ENCODE assay signal across 9 cellular contexts in genomic region chr12:104578453-104578852, GRCh38.
DNase-seq lines count a peak whose midpoint lies in the region; ATAC-seq and TF ChIP-seq lines count a peak whose summit lies in the region.
"Had no signal": no experiment of that assay in that cellular context is flagged by ENCODE, and none has a peak within 500 bp of the region (broad histone marks: within the 10 kb centered on the region; RNA-seq: fewer than 3 reads in every experiment).

No MANE protein-coding gene starts in this region.

- TF ChIP-seq CTCF in epithelial cell of esophagus (IDR thresholded peaks at IDR 0.05; ENCODE audit: insufficient read depth, low read depth, low read length, missing control alignments), result no peak
- TF ChIP-seq CTCF in body of pancreas (IDR thresholded peaks at IDR 0.05), result no peak
- no peak for TF ChIP-seq CTCF in GM10266 (IDR thresholded peaks at IDR 0.05; ENCODE audit: control insufficient read depth, insufficient read depth, low read depth, missing control alignments)

- no peaks in the 10 kb centered on the region for H3K9me3 Mint-ChIP-seq in activated CD8-positive, alpha-beta memory T cell treated with anti-CD3 and anti-CD28 coated beads, Interleukin-2, amount 10 ng/mL, durations not matched to agents 7 days and 5 days (ENCODE audit: low read depth)
- H3K9me3 Mint-ChIP-seq: IgD-negative memory B cell had no signal

- peaks cover 10% of the 10 kb centered on the region for H3K4me1 ChIP-seq in body of pancreas

- CTCF ChIA-PET in activated CD8-positive, alpha-beta memory T cell treated with anti-CD3 and anti-CD28 coated beads, Interleukin-2, amount 10 ng/mL, durations not matched to agents 7 days and 5 days (lab: Charles Lee), result interaction anchor here (2.7 to 3.8 kb wide), 2 partner anchors 9 to 121 kb away, joined by 12 to 23 read pairs; partner anchors contain the start of gene CHST11

- no peaks in the 10 kb centered on the region for H3K36me3 ChIP-seq in body of pancreas (replicated peaks in 1 of 2; ENCODE audit: insufficient read depth in 1 of 2, low read depth in 2 of 2)

- no peaks in the 10 kb centered on the region for H3K27me3 ChIP-seq in body of pancreas

- DNase-seq in activated CD8-positive, alpha-beta memory T cell treated with anti-CD3 and anti-CD28 coated beads, Interleukin-2, amount 10 ng/mL, durations not matched to agents 7 days and 5 days, result peak; percentile 56
- no peak for DNase-seq in activated CD8-positive, alpha-beta memory T cell treated with anti-CD3 and anti-CD28 coated beads for 24 hours
- peak; percentile 43 for DNase-seq in RKO (ENCODE audit: low spot score)
- peak; percentile 73 for DNase-seq in epithelial cell of esophagus (ENCODE audit: low read depth)
- peak; percentile 21 to 48 for DNase-seq in stimulated activated CD4-positive, alpha-beta T cell treated with anti-CD3 and anti-CD28 coated beads, Interleukin-2, amount 100 ng/mL, for 24 hours
- DNase-seq in body of pancreas, result no peak
- no peak for DNase-seq in GM10266 (ENCODE audit: extremely low spot score)
- DNase-seq in SKM-1 (lab: John Stamatoyannopoulos, UW; ENCODE audit: unreplicated experiment), result no peak

- no peak overlapping the region for H3K27ac ChIP-seq in body of pancreas

- H3K4me1 Mint-ChIP-seq in activated CD8-positive, alpha-beta memory T cell treated with anti-CD3 and anti-CD28 coated beads, Interleukin-2, amount 10 ng/mL, durations not matched to agents 7 days and 5 days, result peaks cover 90% of the 10 kb centered on the region

- intact Hi-C loops in body of pancreas (cut with DNase I), result no loop called here

- WGBS in body of pancreas, 2 donors, result 86 to 92% methylated on average over 6 of the region's 6 CpGs

- no peaks in the 10 kb centered on the region for H3K27me3 Mint-ChIP-seq in activated CD8-positive, alpha-beta memory T cell treated with anti-CD3 and anti-CD28 coated beads, Interleukin-2, amount 10 ng/mL, durations not matched to agents 7 days and 5 days

- peak overlapping the region; percentile 22 for H3K4me3 Mint-ChIP-seq in activated CD8-positive, alpha-beta memory T cell treated with anti-CD3 and anti-CD28 coated beads, Interleukin-2, amount 10 ng/mL, durations not matched to agents 7 days and 5 days

- peak overlapping the region; percentile 36 for H3K27ac Mint-ChIP-seq in activated CD8-positive, alpha-beta memory T cell treated with anti-CD3 and anti-CD28 coated beads, Interleukin-2, amount 10 ng/mL, durations not matched to agents 7 days and 5 days

- H3K9me3 ChIP-seq in body of pancreas, result no peaks in the 10 kb centered on the region

- H3K4me3 ChIP-seq in epithelial cell of esophagus (ENCODE audit: low read length), result no peak overlapping the region
- H3K4me3 ChIP-seq in body of pancreas, result no peak overlapping the region

- TF ChIP-seq POLR2A in body of pancreas (IDR thresholded peaks at IDR 0.05), result no peak

- peaks cover 10% of the 10 kb centered on the region for H3K36me3 Mint-ChIP-seq in activated CD8-positive, alpha-beta memory T cell treated with anti-CD3 and anti-CD28 coated beads, Interleukin-2, amount 10 ng/mL, durations not matched to agents 7 days and 5 days

- peak; percentile 44 for ATAC-seq in activated CD8-positive, alpha-beta memory T cell treated with anti-CD3 and anti-CD28 coated beads, Interleukin-2, amount 10 ng/mL, durations not matched to agents 7 days and 5 days
- no peak for ATAC-seq in body of pancreas

Comparison
In these comparisons a context has a peak if more than half of its experiments do, and no peak if none do; other contexts are left out.
1. DNase-seq: peak in activated CD8-positive, alpha-beta memory T cell treated with anti-CD3 and anti-CD28 coated beads, Interleukin-2, amount 10 ng/mL, durations not matched to agents 7 days and 5 days (single experiment), RKO (single experiment), epithelial cell of esophagus (single experiment) and stimulated activated CD4-positive, alpha-beta T cell treated with anti-CD3 and anti-CD28 coated beads, Interleukin-2, amount 100 ng/mL, for 24 hours (2 of 2); none in activated CD8-positive, alpha-beta memory T cell treated with anti-CD3 and anti-CD28 coated beads for 24 hours (single experiment), body of pancreas (0 of 4), GM10266 (single experiment) and SKM-1 (single experiment).